Comparison of ENCODE assay signal across 1 cellular context in genomic region chr20:37384683-37385174, GRCh38.
TF ChIP-seq lines count a peak whose summit lies in the region.

No MANE protein-coding gene starts in this region.

TF ChIP-seq in HepG2, 621 proteins besides CTCF, POLR2A, EP300 and RAD21 (continued from another document and continues in another):
- TF ChIP-seq ZNF646 (CRISPR knock-in tag; IDR thresholded peaks at IDR 0.05) = no peak
- TF ChIP-seq MYC (CRISPR knock-in tag; IDR thresholded peaks at IDR 0.05; ENCODE audit: borderline replicate concordance) = peak; percentile 86; the same call in 1 of the 2 replicates
- no peak for TF ChIP-seq ZZZ3 (CRISPR knock-in tag; IDR thresholded peaks at IDR 0.05; ENCODE audit: borderline replicate concordance)
- no peak for TF ChIP-seq SP1 (IDR thresholded peaks at IDR 0.05)
- TF ChIP-seq SP1 (CRISPR knock-in tag; IDR thresholded peaks at IDR 0.05) = no peak
- no peak for TF ChIP-seq DR1 (CRISPR knock-in tag; IDR thresholded peaks at IDR 0.05)
- no peak for TF ChIP-seq NFE2 (CRISPR knock-in tag; IDR thresholded peaks at IDR 0.05)
- no peak for TF ChIP-seq CBX2 (IDR thresholded peaks at IDR 0.05; ENCODE audit: low read depth, low read length)
- TF ChIP-seq CBX2 (CRISPR knock-in tag; IDR thresholded peaks at IDR 0.05; ENCODE audit: low read depth) = no peak; the same call in 1 of the 2 replicates
- TF ChIP-seq TCF7 (IDR thresholded peaks at IDR 0.05; ENCODE audit: low read depth) = no peak
- TF ChIP-seq ZNF598 (CRISPR knock-in tag; IDR thresholded peaks at IDR 0.05; ENCODE audit: borderline replicate concordance) = no peak
- no peak for TF ChIP-seq ZMYM3 (CRISPR knock-in tag; IDR thresholded peaks at IDR 0.05)
- TF ChIP-seq MTF1 (CRISPR knock-in tag; IDR thresholded peaks at IDR 0.05) = no peak
- no peak for TF ChIP-seq DBP (CRISPR knock-in tag; IDR thresholded peaks at IDR 0.05; ENCODE audit: not compliant biosample characterization)
- no peak for TF ChIP-seq ZNF615 (CRISPR knock-in tag; IDR thresholded peaks at IDR 0.05; ENCODE audit: borderline replicate concordance)
- TF ChIP-seq KLF11 (CRISPR knock-in tag; IDR thresholded peaks at IDR 0.05) = no peak
- no peak; the same call in 1 of the 2 replicates for TF ChIP-seq ZNF780A (CRISPR knock-in tag; IDR thresholded peaks at IDR 0.05)
- no peak for TF ChIP-seq THAP8 (CRISPR knock-in tag; IDR thresholded peaks at IDR 0.05; ENCODE audit: borderline replicate concordance)
- peak; percentile 54; the same call in 1 of the 2 replicates for TF ChIP-seq TBX2 (CRISPR knock-in tag; IDR thresholded peaks at IDR 0.05; ENCODE audit: borderline replicate concordance)
- TF ChIP-seq ZNF264 (CRISPR knock-in tag; IDR thresholded peaks at IDR 0.05) = no peak
- TF ChIP-seq PHF20 (CRISPR knock-in tag; IDR thresholded peaks at IDR 0.05) = no peak
- no peak; the same call in 1 of the 2 replicates for TF ChIP-seq MXD4 (CRISPR knock-in tag; IDR thresholded peaks at IDR 0.05)
- peak; percentile 32; the same call in 1 of the 2 replicates for TF ChIP-seq ZFP90 (CRISPR knock-in tag; IDR thresholded peaks at IDR 0.05; ENCODE audit: borderline replicate concordance)
- peak; percentile 80 for TF ChIP-seq ZNF501 (CRISPR knock-in tag; IDR thresholded peaks at IDR 0.05)
- no peak for TF ChIP-seq ZNF570 (CRISPR knock-in tag; IDR thresholded peaks at IDR 0.05; ENCODE audit: borderline replicate concordance)
- TF ChIP-seq ZNF317 (CRISPR knock-in tag; IDR thresholded peaks at IDR 0.05) = no peak
- TF ChIP-seq ZNF513 (CRISPR knock-in tag; conservative IDR thresholded peaks at IDR 0.05) = no peak
- no peak for TF ChIP-seq NR3C1 (CRISPR knock-in tag; IDR thresholded peaks at IDR 0.05)
- TF ChIP-seq PRDM10 (CRISPR knock-in tag; IDR thresholded peaks at IDR 0.05; ENCODE audit: low read depth) = no peak
- TF ChIP-seq SMARCC2 (IDR thresholded peaks at IDR 0.05) = no peak
- no peak for TF ChIP-seq NKX3-1 (CRISPR knock-in tag; IDR thresholded peaks at IDR 0.05)
- no peak for TF ChIP-seq ZNF354B (CRISPR knock-in tag; IDR thresholded peaks at IDR 0.05)
- 0 out of 2 replicates have a peak, but pooled peaks have one; percentile 49 for TF ChIP-seq ZIK1 (CRISPR knock-in tag; IDR thresholded peaks at IDR 0.05; ENCODE audit: borderline replicate concordance, low read depth)
- TF ChIP-seq ATF7 (IDR thresholded peaks at IDR 0.05) = no peak
- no peak for TF ChIP-seq ATF7 (CRISPR knock-in tag; IDR thresholded peaks at IDR 0.05)
- TF ChIP-seq ZMAT3 (CRISPR knock-in tag; conservative IDR thresholded peaks at IDR 0.05) = 0 out of 2 replicates have a peak, but pooled peaks have one; percentile 45
- no peak for TF ChIP-seq TBP (CRISPR knock-in tag; IDR thresholded peaks at IDR 0.05)
- TF ChIP-seq TFE3 (CRISPR knock-in tag; IDR thresholded peaks at IDR 0.05) = no peak
- TF ChIP-seq ZBTB39 (CRISPR knock-in tag; IDR thresholded peaks at IDR 0.05) = no peak
- TF ChIP-seq ZSCAN25 (CRISPR knock-in tag; IDR thresholded peaks at IDR 0.05) = no peak
- TF ChIP-seq NFKB2 (CRISPR knock-in tag; IDR thresholded peaks at IDR 0.05; ENCODE audit: borderline replicate concordance) = peak; percentile 70; the same call in 1 of the 2 replicates
- peak; percentile 77; the same call in 1 of the 2 replicates for TF ChIP-seq ZNF740 (CRISPR knock-in tag; IDR thresholded peaks at IDR 0.05)
- peak; percentile 37; the same call in 1 of the 2 replicates for TF ChIP-seq SOX5 (CRISPR knock-in tag; IDR thresholded peaks at IDR 0.05; ENCODE audit: borderline replicate concordance)
- TF ChIP-seq MLXIP (CRISPR knock-in tag; IDR thresholded peaks at IDR 0.05; ENCODE audit: borderline replicate concordance) = no peak
